1 cellular context compared by ENCODE assay signal in genomic region chr1:8047686-8048522, GRCh38.
TF ChIP-seq lines count a peak whose summit lies in the region.

No MANE protein-coding gene starts in this region.

TF ChIP-seq in GM23338, 12 proteins besides CTCF, POLR2A, EP300 and RAD21 (continued from another document):
- TF ChIP-seq, protein P1, sequence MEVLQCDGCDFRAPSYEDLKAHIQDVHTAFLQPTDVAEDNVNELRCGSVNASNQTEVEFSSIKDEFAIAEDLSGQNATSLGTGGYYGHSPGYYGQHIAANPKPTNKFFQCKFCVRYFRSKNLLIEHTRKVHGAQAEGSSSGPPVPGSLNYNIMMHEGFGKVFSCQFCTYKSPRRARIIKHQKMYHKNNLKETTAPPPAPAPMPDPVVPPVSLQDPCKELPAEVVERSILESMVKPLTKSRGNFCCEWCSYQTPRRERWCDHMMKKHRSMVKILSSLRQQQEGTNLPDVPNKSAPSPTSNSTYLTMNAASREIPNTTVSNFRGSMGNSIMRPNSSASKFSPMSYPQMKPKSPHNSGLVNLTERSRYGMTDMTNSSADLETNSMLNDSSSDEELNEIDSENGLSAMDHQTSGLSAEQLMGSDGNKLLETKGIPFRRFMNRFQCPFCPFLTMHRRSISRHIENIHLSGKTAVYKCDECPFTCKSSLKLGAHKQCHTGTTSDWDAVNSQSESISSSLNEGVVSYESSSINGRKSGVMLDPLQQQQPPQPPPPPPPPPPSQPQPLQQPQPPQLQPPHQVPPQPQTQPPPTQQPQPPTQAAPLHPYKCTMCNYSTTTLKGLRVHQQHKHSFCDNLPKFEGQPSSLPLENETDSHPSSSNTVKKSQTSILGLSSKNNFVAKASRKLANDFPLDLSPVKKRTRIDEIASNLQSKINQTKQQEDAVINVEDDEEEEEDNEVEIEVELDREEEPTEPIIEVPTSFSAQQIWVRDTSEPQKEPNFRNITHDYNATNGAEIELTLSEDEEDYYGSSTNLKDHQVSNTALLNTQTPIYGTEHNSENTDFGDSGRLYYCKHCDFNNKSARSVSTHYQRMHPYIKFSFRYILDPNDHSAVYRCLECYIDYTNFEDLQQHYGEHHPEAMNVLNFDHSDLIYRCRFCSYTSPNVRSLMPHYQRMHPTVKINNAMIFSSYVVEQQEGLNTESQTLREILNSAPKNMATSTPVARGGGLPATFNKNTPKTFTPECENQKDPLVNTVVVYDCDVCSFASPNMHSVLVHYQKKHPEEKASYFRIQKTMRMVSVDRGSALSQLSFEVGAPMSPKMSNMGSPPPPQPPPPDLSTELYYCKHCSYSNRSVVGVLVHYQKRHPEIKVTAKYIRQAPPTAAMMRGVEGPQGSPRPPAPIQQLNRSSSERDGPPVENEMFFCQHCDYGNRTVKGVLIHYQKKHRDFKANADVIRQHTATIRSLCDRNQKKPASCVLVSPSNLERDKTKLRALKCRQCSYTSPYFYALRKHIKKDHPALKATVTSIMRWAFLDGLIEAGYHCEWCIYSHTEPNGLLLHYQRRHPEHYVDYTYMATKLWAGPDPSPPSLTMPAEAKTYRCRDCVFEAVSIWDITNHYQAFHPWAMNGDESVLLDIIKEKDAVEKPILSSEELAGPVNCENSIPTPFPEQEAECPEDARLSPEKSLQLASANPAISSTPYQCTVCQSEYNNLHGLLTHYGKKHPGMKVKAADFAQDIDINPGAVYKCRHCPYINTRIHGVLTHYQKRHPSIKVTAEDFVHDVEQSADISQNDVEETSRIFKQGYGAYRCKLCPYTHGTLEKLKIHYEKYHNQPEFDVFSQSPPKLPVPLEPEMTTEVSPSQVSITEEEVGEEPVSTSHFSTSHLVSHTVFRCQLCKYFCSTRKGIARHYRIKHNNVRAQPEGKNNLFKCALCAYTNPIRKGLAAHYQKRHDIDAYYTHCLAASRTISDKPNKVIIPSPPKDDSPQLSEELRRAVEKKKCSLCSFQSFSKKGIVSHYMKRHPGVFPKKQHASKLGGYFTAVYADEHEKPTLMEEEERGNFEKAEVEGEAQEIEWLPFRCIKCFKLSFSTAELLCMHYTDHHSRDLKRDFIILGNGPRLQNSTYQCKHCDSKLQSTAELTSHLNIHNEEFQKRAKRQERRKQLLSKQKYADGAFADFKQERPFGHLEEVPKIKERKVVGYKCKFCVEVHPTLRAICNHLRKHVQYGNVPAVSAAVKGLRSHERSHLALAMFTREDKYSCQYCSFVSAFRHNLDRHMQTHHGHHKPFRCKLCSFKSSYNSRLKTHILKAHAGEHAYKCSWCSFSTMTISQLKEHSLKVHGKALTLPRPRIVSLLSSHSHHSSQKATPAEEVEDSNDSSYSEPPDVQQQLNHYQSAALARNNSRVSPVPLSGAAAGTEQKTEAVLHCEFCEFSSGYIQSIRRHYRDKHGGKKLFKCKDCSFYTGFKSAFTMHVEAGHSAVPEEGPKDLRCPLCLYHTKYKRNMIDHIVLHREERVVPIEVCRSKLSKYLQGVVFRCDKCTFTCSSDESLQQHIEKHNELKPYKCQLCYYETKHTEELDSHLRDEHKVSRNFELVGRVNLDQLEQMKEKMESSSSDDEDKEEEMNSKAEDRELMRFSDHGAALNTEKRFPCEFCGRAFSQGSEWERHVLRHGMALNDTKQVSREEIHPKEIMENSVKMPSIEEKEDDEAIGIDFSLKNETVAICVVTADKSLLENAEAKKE (CRISPR knock-in tag; IDR thresholded peaks at IDR 0.05) = no peak
- no peak for TF ChIP-seq NANOG (IDR thresholded peaks at IDR 0.05; ENCODE audit: borderline replicate concordance)
- no peak for TF ChIP-seq ETS1 (IDR thresholded peaks at IDR 0.05)
- no peak for TF ChIP-seq ZNF331 (CRISPR knock-in tag; IDR thresholded peaks at IDR 0.05; ENCODE audit: low read depth)
- no peak for TF ChIP-seq STAT1 (IDR thresholded peaks at IDR 0.05; ENCODE audit: unreplicated experiment)
